In the genomic region with DNA sequence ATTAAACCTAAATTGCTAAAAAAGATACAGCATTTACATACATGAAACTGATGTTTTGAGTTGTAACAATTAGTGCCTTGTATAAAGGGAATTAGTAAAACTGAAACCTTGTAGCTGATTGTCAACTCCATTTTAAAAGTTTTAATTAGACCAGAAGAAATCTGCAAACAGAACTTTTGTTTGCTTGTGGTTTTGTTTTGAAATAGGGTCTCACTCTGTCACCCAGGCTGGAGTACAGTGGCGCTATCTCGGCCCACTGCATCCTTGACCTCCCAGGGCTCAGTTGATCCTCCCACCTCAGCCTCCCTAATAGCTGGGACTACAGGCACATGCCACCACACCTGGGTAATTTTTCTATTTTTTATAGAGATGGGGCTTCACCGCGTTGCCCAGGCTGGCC, we compare ENCODE assay signal across 33 cellular contexts.
"Had no signal": no experiment of that assay in that cellular context is flagged by ENCODE, and none has a peak within 500 bp of the region (broad histone marks: within the 10 kb centered on the region; RNA-seq: fewer than 3 reads in every experiment).

No MANE protein-coding gene starts in this region.

- DNase-seq: activated effector memory CD4-positive, alpha-beta T cell treated with anti-CD3 and anti-CD28 coated beads, Interleukin-2, amount 50 U/mL, for 16 hours; activated effector memory CD4-positive, alpha-beta T cell treated with Interleukin-2 at 50 U/mL for 16 hours; activated gamma-delta T cell; activated gamma-delta T cell treated with Interleukin-2 at 50 U/mL for 16 hours; activated naive CD4-positive, alpha-beta T cell; activated naive CD4-positive, alpha-beta T cell treated with anti-CD3 and anti-CD28 coated beads for 36 hours; activated naive CD4-positive, alpha-beta T cell treated with anti-CD3 and anti-CD28 coated beads, Interleukin-2, amount 10 ng/mL, durations not matched to agents 7 days and 5 days; activated naive CD4-positive, alpha-beta T cell treated with anti-CD3 and anti-CD28 coated beads, Interleukin-2, amount 50 U/mL, for 16 hours; activated naive CD4-positive, alpha-beta T cell treated with Interleukin-2 at 50 U/mL for 16 hours; activated naive CD8-positive, alpha-beta T cell treated with anti-CD3 and anti-CD28 coated beads for 36 hours; activated naive CD8-positive, alpha-beta T cell treated with anti-CD3 and anti-CD28 coated beads, Interleukin-2, amount 10 ng/mL, durations not matched to agents 7 days and 5 days; activated naive CD8-positive, alpha-beta T cell treated with anti-CD3 and anti-CD28 coated beads, Interleukin-2, amount 50 U/mL, for 24 hours; activated T-cell treated with anti-CD3 and anti-CD28 coated beads, Interleukin-2, amount 50 U/mL, for 24 hours; activated T-cell treated with anti-CD3 and anti-CD28 coated beads, Interleukin-2, amount 50 U/mL, for 4 hours; activated T-cell treated with anti-CD3 and anti-CD28 coated beads, Interleukin-2, amount 50 U/mL, for 48 hours; activated T-cell treated with anti-CD3 and anti-CD28 coated beads, Interleukin-2, amount 50 U/mL, for 72 hours; adrenal gland; amniotic stem cell; amygdala; anterior cingulate cortex; aorta; body of pancreas; brain microvascular endothelial cell; caudate nucleus; cerebellar nuclear complex had no signal

- H3K36me3 ChIP-seq: adrenal gland, brain microvascular endothelial cell, breast epithelium, cardiac muscle cell had no signal

- H3K9me3 ChIP-seq: adrenal gland, ascending aorta, body of pancreas, breast epithelium had no signal

- H3K4me1 ChIP-seq: adrenal gland, ascending aorta, breast epithelium had no signal

- H3K27me3 ChIP-seq: adrenal gland, ascending aorta, body of pancreas, brain microvascular endothelial cell, breast epithelium, cardiac muscle cell had no signal

- H3K4me3 ChIP-seq: adrenal gland, ascending aorta, body of pancreas, breast epithelium, cardiac muscle cell had no signal

- FAIRE-seq: astrocyte, bronchial epithelial cell, colon had no signal

- ATAC-seq: activated naive CD4-positive, alpha-beta T cell treated with anti-CD3 and anti-CD28 coated beads, Interleukin-2, amount 50 U/mL, for 72 hours; activated naive CD8-positive, alpha-beta T cell treated with anti-CD3 and anti-CD28 coated beads, Interleukin-2, amount 50 U/mL, for 24 hours; activated T-cell treated with anti-CD3 and anti-CD28 coated beads, Interleukin-2, amount 50 U/mL, for 4 hours; activated T-cell treated with anti-CD3 and anti-CD28 coated beads, Interleukin-2, amount 50 U/mL, for 72 hours; activated T-helper 17 cell treated with anti-CD3 and anti-CD28 coated beads, Interleukin-2, amount 50 U/mL, for 72 hours; body of pancreas had no signal

- H3K27ac ChIP-seq: adrenal gland, ascending aorta, body of pancreas, brain microvascular endothelial cell, breast epithelium, cardiac muscle cell had no signal
